12 cellular contexts compared by ENCODE assay signal in the genomic region with DNA sequence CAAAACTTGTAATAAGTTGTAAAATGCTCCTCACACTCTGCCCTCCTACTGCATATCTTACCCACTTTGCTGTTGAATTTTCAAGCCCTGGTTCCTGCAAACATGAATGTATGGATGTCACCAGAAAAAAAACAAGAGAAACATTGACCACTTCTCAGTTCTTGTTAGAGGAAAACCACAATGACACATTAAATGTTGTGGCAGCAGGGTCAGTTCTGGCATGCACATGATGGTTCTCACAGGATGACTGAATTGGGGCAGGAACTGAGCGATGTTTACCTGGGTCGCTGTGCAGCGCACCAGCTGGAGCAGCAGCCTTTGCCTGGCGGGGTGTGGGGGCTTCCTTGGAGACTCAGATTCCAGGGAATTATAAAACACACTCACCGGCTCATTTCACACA. TPM values are rescaled to one million over a fixed set of nuclear protein-coding genes. Genes with fewer than 3 reads are reported as not detected.
DNase-seq lines count a peak whose midpoint lies in the region; ATAC-seq and TF ChIP-seq lines count a peak whose summit lies in the region.
"Had no signal": no experiment of that assay in that cellular context is flagged by ENCODE, and none has a peak within 500 bp of the region (broad histone marks: within the 10 kb centered on the region; RNA-seq: fewer than 3 reads in every experiment).

No MANE protein-coding gene starts in this region.

- DNase-seq in EL, result peak; percentile 56
- DNase-seq in NOMO-1 (lab: John Stamatoyannopoulos, UW; ENCODE audit: unreplicated experiment in 2 of 2), result peak; percentile 56 to 89
- DNase-seq in fibroblast of villous mesenchyme (ENCODE audit: low read depth), result peak; percentile 9
- DNase-seq in DMS79 treated with DMSO at 0.1 percent for 48 hours (lab: John Stamatoyannopoulos, UW), result no peak
- no peak for DNase-seq in activated CD4-positive, alpha-beta T cell treated with anti-CD3 and anti-CD28 coated beads for 1 hour
- DNase-seq in prostate gland (ENCODE audit: low spot score), result no peak
- no peak for DNase-seq in dedifferentiated amniotic fluid mesenchymal stem cell (ENCODE audit: extremely low spot score)
- DNase-seq: Caco-2, gastrocnemius medialis, NCI-H1092 had no signal

- no peaks in the 10 kb centered on the region for H3K9me3 ChIP-seq in prostate gland
- H3K9me3 ChIP-seq: Caco-2, gastrocnemius medialis had no signal

- no peaks in the 10 kb centered on the region for H3K27me3 ChIP-seq in prostate gland (replicated peaks; ENCODE audit: insufficient read depth)
- H3K27me3 ChIP-seq: gastrocnemius medialis had no signal

- H3K4me1 ChIP-seq in prostate gland (replicated peaks), result no peaks in the 10 kb centered on the region
- H3K4me1 ChIP-seq: Caco-2, gastrocnemius medialis had no signal

- no peak for TF ChIP-seq POLR2A in prostate gland (IDR thresholded peaks at IDR 0.05)

- intact Hi-C loops in prostate gland (cut with DNase I), result no loop called here

- peak; percentile 76 for ATAC-seq in GM21825 (IDR thresholded peaks at IDR 0.05; ENCODE audit: unreplicated experiment)
- ATAC-seq: gastrocnemius medialis, T-cell had no signal

- WGBS in prostate gland, result 76% methylated on average over 5 of the region's 5 CpGs

- TF ChIP-seq CTCF in fibroblast of villous mesenchyme (IDR thresholded peaks at IDR 0.05; ENCODE audit: insufficient read depth, low read depth, low read length) (no peak), prostate gland (IDR thresholded peaks at IDR 0.05) (no peak)

- no peak overlapping the region for H3K4me3 ChIP-seq in fibroblast of villous mesenchyme (ENCODE audit: low read depth, low read length)
- H3K4me3 ChIP-seq in prostate gland, result no peak overlapping the region
- H3K4me3 ChIP-seq: gastrocnemius medialis had no signal

- H3K36me3 ChIP-seq in prostate gland, result no peaks in the 10 kb centered on the region
- H3K36me3 ChIP-seq: gastrocnemius medialis had no signal

- H3K27ac ChIP-seq in prostate gland, result no peak overlapping the region
- H3K27ac ChIP-seq: gastrocnemius medialis had no signal

RNA-seq across cellular contexts. Expression of a gene that starts 14.0 kb away (rescaled TPM):
- total RNA-seq in fibroblast of villous mesenchyme (19.0 and 27.2 TPM in 2 replicates), prostate gland (10 to 100 TPM in 1 of 2 donors, 1 to 10 TPM in 1; 7.2 to 25.4 TPM)

RNA-seq across cellular contexts. Expression of a gene that starts 26.4 kb away (rescaled TPM):
- total RNA-seq in fibroblast of villous mesenchyme (19.6 and 31.1 TPM in 2 replicates), prostate gland (10 to 100 TPM; 16.5 to 25.9 TPM)

Comparison
In these comparisons a context has a peak if more than half of its experiments do, and no peak if none do; other contexts are left out.
1. DNase-seq: peak in EL (single experiment), NOMO-1 (2 of 2) and fibroblast of villous mesenchyme (single experiment); none in DMS79 treated with DMSO at 0.1 percent for 48 hours (single experiment), activated CD4-positive, alpha-beta T cell treated with anti-CD3 and anti-CD28 coated beads for 1 hour (single experiment), prostate gland (single experiment) and dedifferentiated amniotic fluid mesenchymal stem cell (single experiment).